Comparison of ENCODE assay signal across 18 cellular contexts in genomic region chr12:25756974-25757665, GRCh38.
"Had no signal": no experiment of that assay in that cellular context is flagged by ENCODE, and none has a peak within 500 bp of the region (broad histone marks: within the 10 kb centered on the region; RNA-seq: fewer than 3 reads in every experiment).

No MANE protein-coding gene starts in this region.

- H3K4me1 ChIP-seq: left lung, psoas muscle, sigmoid colon, suprapubic skin had no signal

- H3K36me3 ChIP-seq: brain microvascular endothelial cell, left lung, sigmoid colon, suprapubic skin had no signal

- H3K9me3 ChIP-seq: left lung, psoas muscle, sigmoid colon, suprapubic skin had no signal

- H3K9me3 Mint-ChIP-seq: activated T-cell treated with anti-CD3 and anti-CD28 coated beads, Interleukin-2, amount 50 U/mL, for 4 hours; naive B cell; type B pancreatic cell had no signal

- H3K36me3 Mint-ChIP-seq: activated naive CD8-positive, alpha-beta T cell; naive B cell; type B pancreatic cell had no signal

- H3K4me1 Mint-ChIP-seq: naive B cell had no signal

- H3K4me3 Mint-ChIP-seq: activated naive CD8-positive, alpha-beta T cell; activated T-cell treated with anti-CD3 and anti-CD28 coated beads, Interleukin-2, amount 50 U/mL, for 4 hours; naive B cell; type B pancreatic cell had no signal

- ATAC-seq: activated T-cell treated with anti-CD3 and anti-CD28 coated beads, Interleukin-2, amount 50 U/mL, for 4 hours; left lung; psoas muscle; stimulated activated naive CD8-positive, alpha-beta T cell treated with anti-CD3 and anti-CD28 coated beads, Interleukin-15, Interleukin-2, amounts not matched to agents 100 U/mL and 50 U/mL, for 24 hours had no signal

- H3K27me3 Mint-ChIP-seq: activated naive CD8-positive, alpha-beta T cell; naive B cell; type B pancreatic cell had no signal

- H3K27me3 ChIP-seq: brain microvascular endothelial cell, left lung, sigmoid colon, suprapubic skin had no signal

- H3K27ac ChIP-seq: brain microvascular endothelial cell, left lung, psoas muscle, sigmoid colon, suprapubic skin had no signal

- DNase-seq: activated CD4-positive, alpha-beta T cell treated with anti-CD3 and anti-CD28 coated beads for 1 hour; activated CD4-positive, alpha-beta T cell treated with anti-CD3 and anti-CD28 coated beads, Interleukin-2, amount 50 U/mL, for 48 hours; activated effector memory CD4-positive, alpha-beta T cell treated with anti-CD3 and anti-CD28 coated beads, Interleukin-2, amount 50 U/mL, for 16 hours; activated T-cell treated with anti-CD3 and anti-CD28 coated beads, Interleukin-2, amount 50 U/mL, for 4 hours; brain microvascular endothelial cell; cerebellar nuclear complex; dermis blood vessel endothelial cell; erythroblast; left lung; naive B cell; psoas muscle; sigmoid colon; stimulated activated CD4-positive, alpha-beta T cell treated with anti-CD3 and anti-CD28 coated beads, Interleukin-2, amount 100 ng/mL, for 48 hours; stimulated activated naive CD8-positive, alpha-beta T cell treated with anti-CD3 and anti-CD28 coated beads, Interleukin-15, Interleukin-2, amounts not matched to agents 100 U/mL and 50 U/mL, for 24 hours; T-helper 2 cell had no signal

- H3K4me3 ChIP-seq: left lung, psoas muscle, sigmoid colon, suprapubic skin had no signal

- H3K27ac Mint-ChIP-seq: activated naive CD8-positive, alpha-beta T cell; naive B cell; type B pancreatic cell had no signal
